9 cellular contexts compared by ENCODE assay signal in genomic region chr5:146877178-146877681, GRCh38. TPM values are rescaled to one million over a fixed set of nuclear protein-coding genes. Genes with fewer than 3 reads are reported as not detected.
DNase-seq lines count a peak whose midpoint lies in the region; ATAC-seq and TF ChIP-seq lines count a peak whose summit lies in the region.
"Had no signal": no experiment of that assay in that cellular context is flagged by ENCODE, and none has a peak within 500 bp of the region (broad histone marks: within the 10 kb centered on the region; RNA-seq: fewer than 3 reads in every experiment).

No MANE protein-coding gene starts in this region.

- peaks cover 13% of the 10 kb centered on the region for H3K4me1 ChIP-seq in CD8-positive, alpha-beta T cell (ENCODE audit: insufficient read depth, low read length)
- peaks cover 11% of the 10 kb centered on the region for H3K4me1 ChIP-seq in KMS-11 (ENCODE audit: low read depth, poor library complexity, severe bottlenecking)

- peaks cover 5% of the 10 kb centered on the region for H3K36me3 Mint-ChIP-seq in CD8-positive, alpha-beta T cell
- no peaks in the 10 kb centered on the region for H3K36me3 Mint-ChIP-seq in chondrocyte (ENCODE audit: low read depth)
- H3K36me3 Mint-ChIP-seq in natural killer cell treated with Interleukin-12 subunit alpha and Interleukin-12 subunit beta and Interleukin-15 and Interleukin-18, amount 100 ng/mL, for 72 hours: no peaks in the 10 kb centered on the region

- H3K79me2 ChIP-seq in KMS-11 (ENCODE audit: insufficient read depth, low read depth): no peaks in the 10 kb centered on the region

- H3K9me3 ChIP-seq in CD8-positive, alpha-beta T cell (ENCODE audit: low read length): no peaks in the 10 kb centered on the region

- H3K27ac Mint-ChIP-seq in CD8-positive, alpha-beta T cell: no peak overlapping the region
- H3K27ac Mint-ChIP-seq in chondrocyte (ENCODE audit: unreplicated experiment): no peak overlapping the region
- peak overlapping the region; percentile 7 to 31 for H3K27ac Mint-ChIP-seq in natural killer cell treated with Interleukin-12 subunit alpha and Interleukin-12 subunit beta and Interleukin-15 and Interleukin-18, amount 100 ng/mL, for 72 hours

- peak in 4 of 7 experiments; percentile 4 to 51 (median 8) for DNase-seq in CD8-positive, alpha-beta T cell
- DNase-seq in chondrocyte (ENCODE audit: low spot score): no peak
- no peak for DNase-seq in natural killer cell treated with Interleukin-12 subunit alpha and Interleukin-12 subunit beta and Interleukin-15 and Interleukin-18, amount 100 ng/mL, for 72 hours (ENCODE audit: low spot score)
- no peak for DNase-seq in SIG-M5 (lab: John Stamatoyannopoulos, UW)
- no peak for DNase-seq in NCI-H2107 treated with DMSO at 0.1 percent for 48 hours (lab: John Stamatoyannopoulos, UW; ENCODE audit: unreplicated experiment)
- no peak for DNase-seq in Kasumi-1 (lab: John Stamatoyannopoulos, UW)

- peak overlapping the region; percentile 73 for H3K4me3 ChIP-seq in CD8-positive, alpha-beta T cell (ENCODE audit: low read depth, low read length)
- H3K4me3 ChIP-seq in KMS-11 (IDR thresholded peaks at IDR 0.05; ENCODE audit: insufficient read depth, low read depth, low read length): peak overlapping the region; percentile 16

- peaks cover 17% of the 10 kb centered on the region for H3K27me3 Mint-ChIP-seq in CD8-positive, alpha-beta T cell (ENCODE audit: low read depth)
- peaks cover 39% of the 10 kb centered on the region for H3K27me3 Mint-ChIP-seq in chondrocyte (ENCODE audit: low read depth)
- H3K27me3 Mint-ChIP-seq in natural killer cell treated with Interleukin-12 subunit alpha and Interleukin-12 subunit beta and Interleukin-15 and Interleukin-18, amount 100 ng/mL, for 72 hours: no peaks in the 10 kb centered on the region

- no peak for ATAC-seq in CD8-positive, alpha-beta T cell
- no peak for ATAC-seq in natural killer cell treated with Interleukin-12 subunit alpha and Interleukin-12 subunit beta and Interleukin-15 and Interleukin-18, amount 100 ng/mL, for 72 hours
- ATAC-seq in HG03460 (IDR thresholded peaks at IDR 0.05; ENCODE audit: unreplicated experiment): no peak
- ATAC-seq: HCT116 had no signal

- no peaks in the 10 kb centered on the region for H3K36me3 ChIP-seq in CD8-positive, alpha-beta T cell (ENCODE audit: insufficient read depth, low read length)
- no peaks in the 10 kb centered on the region for H3K36me3 ChIP-seq in KMS-11 (ENCODE audit: insufficient read depth)

- CTCF ChIA-PET in CD8-positive, alpha-beta T cell (lab: Charles Lee): interaction anchor here (0.7 kb wide), 1 partner anchor 243 kb away, joined by 3 read pairs; no protein-coding TSS in a partner anchor

- H3K4me3 Mint-ChIP-seq in CD8-positive, alpha-beta T cell: peak overlapping the region; percentile 91
- peak overlapping the region; percentile 39 for H3K4me3 Mint-ChIP-seq in chondrocyte (ENCODE audit: unreplicated experiment)
- H3K4me3 Mint-ChIP-seq in natural killer cell treated with Interleukin-12 subunit alpha and Interleukin-12 subunit beta and Interleukin-15 and Interleukin-18, amount 100 ng/mL, for 72 hours: peak overlapping the region; percentile 90

- peak overlapping the region; percentile 53; the same call in 1 of the 2 replicates for H3K9ac ChIP-seq in KMS-11

- peaks cover 27% of the 10 kb centered on the region for H3K4me1 Mint-ChIP-seq in CD8-positive, alpha-beta T cell (ENCODE audit: low read depth)
- peaks cover 16% of the 10 kb centered on the region for H3K4me1 Mint-ChIP-seq in chondrocyte (ENCODE audit: low read depth)
- H3K4me1 Mint-ChIP-seq in natural killer cell treated with Interleukin-12 subunit alpha and Interleukin-12 subunit beta and Interleukin-15 and Interleukin-18, amount 100 ng/mL, for 72 hours (ENCODE audit: low read depth in 2 of 2): peaks cover 31 to 33% of the 10 kb centered on the region in 2 donors

- no peak for TF ChIP-seq CTCF in CD8-positive, alpha-beta T cell (IDR thresholded peaks at IDR 0.05)
- TF ChIP-seq CTCF in KMS-11 (conservative IDR thresholded peaks at IDR 0.05; ENCODE audit: low read depth, low read length): no peak
- no peak for TF ChIP-seq CTCF in chondrocyte (IDR thresholded peaks at IDR 0.05)

- peak overlapping the region; percentile 91 for H2AFZ ChIP-seq in KMS-11 (ENCODE audit: low read depth)

- H4K20me1 ChIP-seq in KMS-11 (ENCODE audit: insufficient read depth): no peaks in the 10 kb centered on the region

- H3K27ac ChIP-seq in CD8-positive, alpha-beta T cell (ENCODE audit: low read depth, low read length): no peak overlapping the region
- H3K27ac ChIP-seq in KMS-11: no peak overlapping the region

- H3K4me2 ChIP-seq in KMS-11: peak overlapping the region; percentile 80

- no peaks in the 10 kb centered on the region for H3K27me3 ChIP-seq in CD8-positive, alpha-beta T cell (ENCODE audit: insufficient read depth, low read length)
- no peaks in the 10 kb centered on the region for H3K27me3 ChIP-seq in KMS-11 (ENCODE audit: insufficient read depth, low read depth)

- POLR2A ChIA-PET in CD8-positive, alpha-beta T cell (lab: Charles Lee): interaction anchor here (1.0 to 1.2 kb wide), 3 partner anchors 12 to 124 kb away, joined by 3 to 4 read pairs (median 3); no protein-coding TSS in a partner anchor

- H3K9me3 Mint-ChIP-seq in CD8-positive, alpha-beta T cell: no peaks in the 10 kb centered on the region
- H3K9me3 Mint-ChIP-seq in chondrocyte (ENCODE audit: low read depth): no peaks in the 10 kb centered on the region
- no peaks in the 10 kb centered on the region for H3K9me3 Mint-ChIP-seq in natural killer cell treated with Interleukin-12 subunit alpha and Interleukin-12 subunit beta and Interleukin-15 and Interleukin-18, amount 100 ng/mL, for 72 hours

- intact Hi-C loops in CD8-positive, alpha-beta T cell (cut with DNase I, micrococcal nuclease): loop anchor here in 1 of 2 experiments (10.0 kb wide), 2 partner anchors 122 to 212 kb away; no protein-coding TSS in a partner anchor

RNA-seq across cellular contexts. Expression of gene PPP2R2B, which starts 1.3 kb away (rescaled TPM):
- total RNA-seq in CD8-positive, alpha-beta T cell: 1 to 10 TPM; 4.7 to 7.0 TPM
- total RNA-seq in chondrocyte: 0.35 to 0.74 TPM in 2 of 3 replicates, not detected in the other
- total RNA-seq in natural killer cell treated with Interleukin-12 subunit alpha and Interleukin-12 subunit beta and Interleukin-15 and Interleukin-18, amount 100 ng/mL, for 72 hours: 10 to 100 TPM; 12.6 to 20.0 TPM

Comparison
In these comparisons a context has a peak if more than half of its experiments do, and no peak if none do; other contexts are left out.
1. DNase-seq: peak in CD8-positive, alpha-beta T cell (4 of 7); none in chondrocyte (single experiment), natural killer cell treated with Interleukin-12 subunit alpha and Interleukin-12 subunit beta and Interleukin-15 and Interleukin-18, amount 100 ng/mL, for 72 hours (single experiment), SIG-M5 (single experiment), NCI-H2107 treated with DMSO at 0.1 percent for 48 hours (single experiment) and Kasumi-1 (0 of 2).
2. H3K27ac Mint-ChIP-seq: peak in natural killer cell treated with Interleukin-12 subunit alpha and Interleukin-12 subunit beta and Interleukin-15 and Interleukin-18, amount 100 ng/mL, for 72 hours (2 of 2); none in CD8-positive, alpha-beta T cell (single experiment) and chondrocyte (single experiment).
3. H3K4me3 Mint-ChIP-seq: peak in every context shown above with its lines; median percentile 91 in CD8-positive, alpha-beta T cell; 90 in natural killer cell treated with Interleukin-12 subunit alpha and Interleukin-12 subunit beta and Interleukin-15 and Interleukin-18, amount 100 ng/mL, for 72 hours; 39 in chondrocyte.